Comparison of ENCODE assay signal across 8 cellular contexts in the genomic region with DNA sequence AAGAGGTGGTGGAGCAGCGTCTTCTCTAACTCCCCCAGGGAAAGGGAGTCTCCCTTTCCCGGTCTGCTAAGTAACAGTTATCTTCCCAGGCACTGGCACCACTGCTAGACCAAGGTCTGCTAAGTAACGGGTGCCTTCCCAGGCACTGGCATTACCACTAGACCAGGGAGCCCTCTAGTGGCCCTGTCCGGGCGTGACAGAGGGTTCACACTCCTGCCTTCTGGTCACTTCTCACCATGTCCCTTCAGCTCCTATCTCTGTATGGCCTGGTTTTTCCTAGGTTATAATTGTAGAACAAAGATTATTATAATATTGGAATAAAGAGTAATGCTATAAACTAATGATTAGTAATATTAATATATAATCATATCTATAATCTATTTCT. TPM values are rescaled to one million over a fixed set of nuclear protein-coding genes. Genes with fewer than 3 reads are reported as not detected.
DNase-seq lines count a peak whose midpoint lies in the region; ATAC-seq and TF ChIP-seq lines count a peak whose summit lies in the region.
"Not testable (repeated sequence)": the region's sequence is repeated elsewhere in the genome, so short reads cannot be mapped to it uniquely, and the experiment has no call there.
"Had no signal": no experiment of that assay in that cellular context is flagged by ENCODE, and none has a peak within 500 bp of the region (broad histone marks: within the 10 kb centered on the region; RNA-seq: fewer than 3 reads in every experiment).

No MANE protein-coding gene starts in this region.

- CTCF ChIA-PET in T-cell (lab: Charles Lee), result interaction anchor here in 1 of 2 donors (0.6 to 0.8 kb wide), 2 partner anchors 213 to 263 kb away, joined by 3 read pairs; no protein-coding TSS in a partner anchor

- POLR2A ChIA-PET in T-cell (lab: Charles Lee), result not testable (repeated sequence)

- H3K4me3 Mint-ChIP-seq in T-cell, result peak overlapping the region; percentile 55 to 73 (median 72)
- not testable (repeated sequence) for H3K4me3 Mint-ChIP-seq in progenitor cell of endocrine pancreas (ENCODE audit: low read depth)

- peak; percentile 59 for TF ChIP-seq CTCF in progenitor cell of endocrine pancreas (IDR thresholded peaks at IDR 0.05; ENCODE audit: unreplicated experiment)

- peaks cover 40% of the 10 kb centered on the region for H3K36me3 Mint-ChIP-seq in T-cell
- peaks cover 17% of the 10 kb centered on the region for H3K36me3 Mint-ChIP-seq in progenitor cell of endocrine pancreas (ENCODE audit: insufficient read depth)

- H3K4me1 Mint-ChIP-seq in T-cell, result peaks cover 17 to 38% (median 27%) of the 10 kb centered on the region in 3 donors
- H3K4me1 Mint-ChIP-seq in progenitor cell of endocrine pancreas (ENCODE audit: low read depth), result not testable (repeated sequence)

- peak overlapping the region; percentile 91 to 97 for H3K27ac Mint-ChIP-seq in T-cell
- not testable (repeated sequence) for H3K27ac Mint-ChIP-seq in progenitor cell of endocrine pancreas

- not testable (repeated sequence) for H3K27me3 Mint-ChIP-seq in T-cell, progenitor cell of endocrine pancreas

- not testable (repeated sequence) for H3K9me3 Mint-ChIP-seq in T-cell; progenitor cell of endocrine pancreas (ENCODE audit: low read depth)

- ATAC-seq in GM18502 (IDR thresholded peaks at IDR 0.05; ENCODE audit: poor library complexity, unreplicated experiment) (peak; percentile 37), HG02798 (IDR thresholded peaks at IDR 0.05; ENCODE audit: poor library complexity, unreplicated experiment) (peak; percentile 49), T-cell (replicated peaks in 1 of 4) (peak; percentile 59 to 73 (median 71)), Right ventricle myocardium superior (ENCODE audit: poor library complexity) (peak; percentile 66)

- intact Hi-C loops in Right ventricle myocardium superior (cut with DNase I), result not testable (repeated sequence)

- peak; percentile 44 for DNase-seq in NCI-H146 (lab: John Stamatoyannopoulos, UW)
- peak; percentile 38 to 77 (median 61) for DNase-seq in T-cell
- DNase-seq in activated naive CD4-positive, alpha-beta T cell treated with anti-CD3 and anti-CD28 coated beads, Interleukin-2, amount 50 U/mL, for 16 hours, result peak; percentile 42
- DNase-seq in Right ventricle myocardium superior, result peak; percentile 91
- peak; percentile 69 for DNase-seq in progenitor cell of endocrine pancreas (ENCODE audit: low spot score, unreplicated experiment)

RNA-seq across cellular contexts. Expression of a gene that starts 12.6 kb away (rescaled TPM):
- total RNA-seq in T-cell, result 100 to 1,000 TPM in 3 of 5 donors, 10 to 100 TPM in 2; 91.2 to 117 (median 102) TPM
- total RNA-seq in Right ventricle myocardium superior, result 8.8 TPM
- 64.6 and 67.9 TPM in 2 replicates for total RNA-seq in progenitor cell of endocrine pancreas

RNA-seq across cellular contexts. Expression of a gene that starts 28.0 kb away (rescaled TPM):
- 10 to 100 TPM in 2 of 5 donors, 1 to 10 TPM in 3; 3.7 to 19.3 (median 7.1) TPM for total RNA-seq in T-cell
- 3.6 TPM for total RNA-seq in Right ventricle myocardium superior
- total RNA-seq in progenitor cell of endocrine pancreas, result 3.9 and 5.3 TPM in 2 replicates

RNA-seq across cellular contexts. Expression of a gene that starts 37.8 kb away (rescaled TPM):
- total RNA-seq in T-cell, result not detected
- total RNA-seq in Right ventricle myocardium superior, result not detected
- not detected in 2 replicates for total RNA-seq in progenitor cell of endocrine pancreas
- total RNA-seq: frontal cortex had no signal

Comparison
In these comparisons a context has a peak if more than half of its experiments do, and no peak if none do; other contexts are left out.
1. Peak in every context shown above with its lines: DNase-seq and ATAC-seq.